ENCODE assay signal across 35 cellular contexts in the genomic region with DNA sequence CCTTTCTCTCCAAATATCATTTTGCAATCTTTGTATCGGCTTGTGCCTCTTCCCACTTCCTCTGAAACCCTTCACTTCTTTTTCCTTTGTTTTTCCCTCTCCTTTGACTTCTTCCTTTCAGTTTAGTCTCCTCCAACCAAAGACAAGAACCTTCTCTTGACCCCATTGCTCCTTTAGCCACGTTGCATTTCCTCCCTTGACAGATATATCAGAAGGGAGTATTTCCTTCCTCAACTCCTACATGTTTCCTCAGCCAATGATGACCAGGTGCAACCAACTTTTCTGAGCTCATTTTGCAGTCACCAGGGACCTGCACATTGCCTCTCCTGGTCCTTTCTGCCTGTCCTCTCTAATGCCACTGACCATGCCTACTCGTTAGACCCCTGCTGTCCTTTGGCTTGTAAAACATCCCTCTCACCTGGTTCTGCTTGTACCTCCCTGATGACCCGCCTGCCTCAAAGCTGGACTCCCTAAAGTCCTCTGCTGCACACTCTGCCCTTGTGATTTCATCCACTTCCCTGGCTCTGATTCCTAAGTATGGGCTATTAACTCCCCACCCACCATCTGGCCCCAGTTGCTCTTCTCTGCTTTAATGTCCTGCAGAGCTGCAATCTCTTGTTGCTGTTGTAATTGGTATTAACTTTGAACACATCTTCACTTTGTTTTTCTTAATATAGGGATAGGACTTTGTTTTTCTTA. TPM values are rescaled to one million over a fixed set of nuclear protein-coding genes. Genes with fewer than 3 reads are reported as not detected.
DNase-seq lines count a peak whose midpoint lies in the region; ATAC-seq and TF ChIP-seq lines count a peak whose summit lies in the region.
"Had no signal": no experiment of that assay in that cellular context is flagged by ENCODE, and none has a peak within 500 bp of the region (broad histone marks: within the 10 kb centered on the region; RNA-seq: fewer than 3 reads in every experiment).

No MANE protein-coding gene starts in this region.

- no peak overlapping the region for H4K12ac ChIP-seq in trophoblast cell (ENCODE audit: low read depth, low read length)

- H3K9me3 ChIP-seq in trophoblast cell (ENCODE audit: insufficient read depth, low read depth, low read length) (peaks cover 1% of the 10 kb centered on the region), A673 (ENCODE audit: low read depth, low read length, poor library complexity, severe bottlenecking) (no peaks in the 10 kb centered on the region)
- H3K9me3 ChIP-seq: esophagus squamous epithelium, gastroesophageal sphincter, MG63, SJCRH30 had no signal

- H3K9ac ChIP-seq in trophoblast cell (ENCODE audit: low read length): no peak overlapping the region

- no peak overlapping the region for H3K18ac ChIP-seq in trophoblast cell (ENCODE audit: low read length)

- H3K36me3 ChIP-seq in trophoblast cell (ENCODE audit: control insufficient read depth in 1 of 2, insufficient read depth in 2 of 2, low read length in 2 of 2) (no peaks in the 10 kb centered on the region), A673 (ENCODE audit: insufficient read depth, low read length, poor library complexity, severe bottlenecking) (no peaks in the 10 kb centered on the region)
- H3K36me3 ChIP-seq: esophagus squamous epithelium, gastroesophageal sphincter, MG63, SJCRH30 had no signal

- H2AFZ ChIP-seq in trophoblast cell (ENCODE audit: insufficient read depth, low read length, poor library complexity): no peak overlapping the region
- H2AFZ ChIP-seq: hepatocyte had no signal

- H3K4me2 ChIP-seq in trophoblast cell (ENCODE audit: low read length): no peak overlapping the region
- H3K4me2 ChIP-seq: hepatocyte had no signal

- no peak overlapping the region for H4K8ac ChIP-seq in trophoblast cell (ENCODE audit: low read depth, low read length)

- CTCF ChIA-PET in A673 (lab: Charles Lee): no interaction called here

- H3K79me1 ChIP-seq in trophoblast cell (ENCODE audit: low read length): no peaks in the 10 kb centered on the region

- DNase-seq in GF-D8 (lab: John Stamatoyannopoulos, UW): peak; percentile 95
- DNase-seq in MV-4-11 (lab: John Stamatoyannopoulos, UW): peak; percentile 86
- DNase-seq in UCSD-AML1 (lab: John Stamatoyannopoulos, UW; ENCODE audit: unreplicated experiment): peak; percentile 19
- no peak for DNase-seq in trophoblast cell
- DNase-seq in A673 (ENCODE audit: low spot score): no peak
- DNase-seq in ecto neural progenitor cell (ENCODE audit: low spot score): no peak
- DNase-seq: activated CD4-positive, alpha-beta T cell treated with anti-CD3 and anti-CD28 coated beads for 4 hours; activated CD8-positive, alpha-beta memory T cell treated with anti-CD3 and anti-CD28 coated beads for 24 hours; activated effector memory CD4-positive, alpha-beta T cell treated with anti-CD3 and anti-CD28 coated beads, Interleukin-2, amount 50 U/mL, for 16 hours; activated naive CD8-positive, alpha-beta T cell treated with anti-CD3 and anti-CD28 coated beads, Interleukin-2, amount 10 ng/mL, durations not matched to agents 7 days and 5 days; CD4-positive, alpha-beta memory T cell; cortex of kidney; DMS153; esophagus squamous epithelium; H7; MG63; NCI-H1694 treated with DMSO at 0.1 percent for 48 hours; NCI-H2171; NCI-H510A treated with DMSO at 0.1 percent for 48 hours; posterior cingulate gyrus; SJCRH30; stimulated activated CD4-positive, alpha-beta T cell treated with anti-CD3 and anti-CD28 coated beads, Interleukin-12 subunit alpha, Interleukin-12 subunit beta, amount 100 ng/mL, for 4 hours; stimulated activated CD4-positive, alpha-beta T cell treated with anti-CD3 and anti-CD28 coated beads, Interleukin-4, amount 100 ng/mL, for 1 hour; substantia nigra; T-helper 1 cell had no signal

- H3K4me3 ChIP-seq in trophoblast cell (ENCODE audit: low read depth, low read length) (peak overlapping the region; percentile 28), A673 (ENCODE audit: low read depth, low read length, poor library complexity, severe bottlenecking) (no peak overlapping the region)
- H3K4me3 ChIP-seq: esophagus squamous epithelium, gastroesophageal sphincter, hepatocyte, MG63, SJCRH30 had no signal

- H3K4me1 ChIP-seq in trophoblast cell (ENCODE audit: control insufficient read depth in 1 of 2, insufficient read depth in 2 of 2, low read length in 2 of 2) (no peaks in the 10 kb centered on the region), A673 (ENCODE audit: insufficient read depth, low read length, poor library complexity, severe bottlenecking) (no peaks in the 10 kb centered on the region)
- H3K4me1 ChIP-seq: esophagus squamous epithelium, gastroesophageal sphincter, SJCRH30 had no signal

- BruUV-seq in A673 (replicated peaks; lab: Mats Ljungman, UMichigan): no TSS peak

- H3K27ac ChIP-seq in trophoblast cell (ENCODE audit: low read depth, low read length) (no peak overlapping the region), A673 (ENCODE audit: low read depth, low read length, poor library complexity, severe bottlenecking) (no peak overlapping the region)
- H3K27ac ChIP-seq: esophagus squamous epithelium, gastroesophageal sphincter, hepatocyte, SJCRH30 had no signal

- no peak overlapping the region for H3K4ac ChIP-seq in trophoblast cell (ENCODE audit: low read depth, low read length)

- H3K14ac ChIP-seq in trophoblast cell (ENCODE audit: low read length): no peak overlapping the region

- no peaks in the 10 kb centered on the region for H3K27me3 ChIP-seq in trophoblast cell (ENCODE audit: insufficient read depth, low read length)
- H3K27me3 ChIP-seq in A673 (replicated peaks; ENCODE audit: insufficient read depth, low read depth, low read length, poor library complexity): no peaks in the 10 kb centered on the region
- H3K27me3 ChIP-seq: gastroesophageal sphincter, hepatocyte, SJCRH30 had no signal

- no peak overlapping the region for H2BK120ac ChIP-seq in trophoblast cell (ENCODE audit: insufficient read depth, low read length, poor library complexity)

- no peak overlapping the region for H4K91ac ChIP-seq in trophoblast cell (ENCODE audit: low read depth, low read length)

- intact Hi-C loops in A673 (cut with micrococcal nuclease; ENCODE audit: unreplicated experiment): no loop called here

- TF ChIP-seq CTCF in A673 (conservative IDR thresholded peaks at IDR 0.05; ENCODE audit: low read depth, low read length): no peak

- WGBS in trophoblast cell (ENCODE audit: extremely low coverage, insufficient coverage, insufficient read length): no CpG with 5 or more reads among the region's 4 CpGs

- no peak for ATAC-seq in HG03521 (IDR thresholded peaks at IDR 0.05; ENCODE audit: unreplicated experiment)
- ATAC-seq: gastroesophageal sphincter, sciatic nerve had no signal

- H2BK5ac ChIP-seq in trophoblast cell (ENCODE audit: low read depth, low read length, poor library complexity): no peak overlapping the region

- POLR2A ChIA-PET in A673 (lab: Charles Lee; ENCODE audit: low non-redundant PET): interaction anchor here (0.7 kb wide), 1 partner anchor 251 kb away, joined by 3 read pairs; no protein-coding TSS in a partner anchor

- no peak overlapping the region for H2BK12ac ChIP-seq in trophoblast cell (ENCODE audit: low read length)

- no peaks in the 10 kb centered on the region for H3K79me2 ChIP-seq in trophoblast cell (ENCODE audit: control insufficient read depth, insufficient read depth, low read length, poor library complexity)
- H3K79me2 ChIP-seq: hepatocyte had no signal

- no peak overlapping the region for H2AK5ac ChIP-seq in trophoblast cell (ENCODE audit: low read length)

- no peak overlapping the region for H3K23ac ChIP-seq in trophoblast cell (ENCODE audit: low read length)

RNA-seq across cellular contexts. Expression of gene SLC22A16, which starts 27.4 kb away (rescaled TPM):
- polyA plus RNA-seq in trophoblast cell (2013): 0.22 and 0.36 TPM in 2 replicates
- 0.15 TPM in 1 of 2 replicates, not detected in the other for total RNA-seq in A673 (2021)
- total RNA-seq: activated naive CD8-positive, alpha-beta T cell treated with anti-CD3 and anti-CD28 coated beads, Interleukin-2, amount 10 ng/mL, durations not matched to agents 7 days and 5 days; astrocyte; cardiac septum; CD4-positive, alpha-beta memory T cell; H7; hepatocyte; lung microvascular endothelial cell; SJCRH30; ureter had no signal
- polyA plus RNA-seq: CD4-positive, alpha-beta memory T cell; hepatocyte; IgD-negative memory B cell; neural cell had no signal

RNA-seq across cellular contexts. Expression of gene DDO, which starts 33.6 kb away (rescaled TPM):
- polyA plus RNA-seq in trophoblast cell (2013): not detected in 2 replicates
- not detected in 2 replicates for total RNA-seq in A673 (2021)
- total RNA-seq: activated naive CD8-positive, alpha-beta T cell treated with anti-CD3 and anti-CD28 coated beads, Interleukin-2, amount 10 ng/mL, durations not matched to agents 7 days and 5 days; astrocyte; CD4-positive, alpha-beta memory T cell; H7 had no signal
- polyA plus RNA-seq: CD4-positive, alpha-beta memory T cell; IgD-negative memory B cell; neural cell had no signal

Comparison
In these comparisons a context has a peak if more than half of its experiments do, and no peak if none do; other contexts are left out.
1. DNase-seq: peak in GF-D8 (single experiment), MV-4-11 (single experiment) and UCSD-AML1 (single experiment); none in trophoblast cell (0 of 2), A673 (single experiment) and ecto neural progenitor cell (single experiment).